Comparison of ENCODE assay signal across 1 cellular context in genomic region chr13:111153279-111153976, GRCh38.
A peak's percentile ranks its signal among the peaks of the same experiment; 100 is the strongest.
TF ChIP-seq lines count a peak whose summit lies in the region.

No MANE protein-coding gene starts in this region.

TF ChIP-seq in SK-N-SH treated with all-trans-retinoic acid at 6 μM for 48 hours, 23 proteins besides CTCF, POLR2A, EP300 and RAD21 (continued from another document):
- TF ChIP-seq, protein P1, sequence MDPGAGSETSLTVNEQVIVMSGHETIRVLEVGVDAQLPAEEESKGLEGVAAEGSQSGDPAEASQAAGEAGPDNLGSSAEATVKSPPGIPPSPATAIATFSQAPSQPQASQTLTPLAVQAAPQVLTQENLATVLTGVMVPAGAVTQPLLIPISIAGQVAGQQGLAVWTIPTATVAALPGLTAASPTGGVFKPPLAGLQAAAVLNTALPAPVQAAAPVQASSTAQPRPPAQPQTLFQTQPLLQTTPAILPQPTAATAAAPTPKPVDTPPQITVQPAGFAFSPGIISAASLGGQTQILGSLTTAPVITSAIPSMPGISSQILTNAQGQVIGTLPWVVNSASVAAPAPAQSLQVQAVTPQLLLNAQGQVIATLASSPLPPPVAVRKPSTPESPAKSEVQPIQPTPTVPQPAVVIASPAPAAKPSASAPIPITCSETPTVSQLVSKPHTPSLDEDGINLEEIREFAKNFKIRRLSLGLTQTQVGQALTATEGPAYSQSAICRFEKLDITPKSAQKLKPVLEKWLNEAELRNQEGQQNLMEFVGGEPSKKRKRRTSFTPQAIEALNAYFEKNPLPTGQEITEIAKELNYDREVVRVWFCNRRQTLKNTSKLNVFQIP (CRISPR knock-in tag; IDR thresholded peaks at IDR 0.05; ENCODE audit: borderline replicate concordance, low read depth): peak; percentile 55; the same call in 1 of the 2 replicates
- TF ChIP-seq ZNF70 (CRISPR knock-in tag; IDR thresholded peaks at IDR 0.05) (peak; percentile 49; the same call in 1 of the 2 replicates), SNAI2 (CRISPR knock-in tag; IDR thresholded peaks at IDR 0.05) (no peak)
